Comparison of ENCODE assay signal across 8 cellular contexts in genomic region chr1:159015440-159015909, GRCh38. TPM values are rescaled to one million over a fixed set of nuclear protein-coding genes. Genes with fewer than 3 reads are reported as not detected.
DNase-seq lines count a peak whose midpoint lies in the region; ATAC-seq and TF ChIP-seq lines count a peak whose summit lies in the region.

No MANE protein-coding gene starts in this region.

- no peaks in the 10 kb centered on the region for H3K27me3 Mint-ChIP-seq in MCF 10A (ENCODE audit: insufficient read depth, unreplicated experiment)

- ATAC-seq in GM19351 (IDR thresholded peaks at IDR 0.05; ENCODE audit: unreplicated experiment) (peak; percentile 95), HG03442 (IDR thresholded peaks at IDR 0.05; ENCODE audit: unreplicated experiment) (peak; percentile 96), left lung (peak; percentile 94)

- CTCF ChIA-PET in MCF 10A (lab: Yijun Ruan, JAX), result interaction anchor here (0.5 to 1.5 kb wide), 3 partner anchors 17 to 1037 kb away, joined by 3 to 5 read pairs (median 3); no protein-coding TSS in a partner anchor

- DNase-seq in AML-193 (lab: John Stamatoyannopoulos, UW), result peak; percentile 96
- peak; percentile 66 for DNase-seq in T-helper 22 cell (ENCODE audit: low read depth)
- peak; percentile 96 for DNase-seq in MCF 10A (ENCODE audit: unreplicated experiment)
- DNase-seq in left lung, result peak in 1 of 2 donors; percentile 85
- DNase-seq in stimulated activated CD8-positive, alpha-beta memory T cell treated with anti-CD3 and anti-CD28 coated beads, Interleukin-4, amount 100 ng/mL, for 48 hours, result peak; percentile 75
- DNase-seq in NCI-H1436 (lab: John Stamatoyannopoulos, UW), result no peak

- TF ChIP-seq CTCF in MCF 10A (IDR thresholded peaks at IDR 0.05; ENCODE audit: unreplicated experiment) (no peak), left lung (IDR thresholded peaks at IDR 0.05) (no peak)

- intact Hi-C loops in MCF 10A (cut with micrococcal nuclease) (no loop called here), left lung (cut with DNase I) (no loop called here)

- POLR2A ChIA-PET in MCF 10A (lab: Yijun Ruan, JAX), result interaction anchor here (0.6 to 2.7 kb wide), 6 partner anchors 14 to 1242 kb away, joined by 3 to 14 read pairs (median 4); no protein-coding TSS in a partner anchor

- H3K36me3 Mint-ChIP-seq in MCF 10A (ENCODE audit: insufficient read depth, unreplicated experiment), result peaks cover 86% of the 10 kb centered on the region

- no peaks in the 10 kb centered on the region for H3K9me3 ChIP-seq in left lung

- H3K27ac Mint-ChIP-seq in MCF 10A (ENCODE audit: low read depth, unreplicated experiment), result peak overlapping the region; percentile 95

- H3K4me1 ChIP-seq in left lung, result peaks cover 6 to 78% of the 10 kb centered on the region in 2 donors

- peak overlapping the region; percentile 50 to 95 for H3K27ac ChIP-seq in left lung

- H3K4me3 Mint-ChIP-seq in MCF 10A (ENCODE audit: unreplicated experiment), result peak overlapping the region; percentile 88

- H3K9me3 Mint-ChIP-seq in MCF 10A (ENCODE audit: unreplicated experiment), result peaks cover 10% of the 10 kb centered on the region

- no TSS peak for BruUV-seq in MCF 10A (replicated peaks; lab: Mats Ljungman, UMichigan)

- peak overlapping the region in 1 of 2 donors; percentile 62 for H3K4me3 ChIP-seq in left lung

- H3K36me3 ChIP-seq in left lung, result peaks cover 0 to 57% of the 10 kb centered on the region in 2 donors

- H3K4me1 Mint-ChIP-seq in MCF 10A (ENCODE audit: insufficient read depth, unreplicated experiment), result peaks cover 69% of the 10 kb centered on the region

- H3K27me3 ChIP-seq in left lung, result no peaks in the 10 kb centered on the region

RNA-seq across cellular contexts. Expression of gene IFI16, which starts 5.8 kb away (rescaled TPM):
- total RNA-seq in MCF 10A (2022) (139 and 163 TPM in 2 replicates), left lung (100 to 1,000 TPM in 1 of 2 donors, 10 to 100 TPM in 1; 69.7 to 121 TPM)
